1 cellular context compared by ENCODE assay signal in the genomic region with DNA sequence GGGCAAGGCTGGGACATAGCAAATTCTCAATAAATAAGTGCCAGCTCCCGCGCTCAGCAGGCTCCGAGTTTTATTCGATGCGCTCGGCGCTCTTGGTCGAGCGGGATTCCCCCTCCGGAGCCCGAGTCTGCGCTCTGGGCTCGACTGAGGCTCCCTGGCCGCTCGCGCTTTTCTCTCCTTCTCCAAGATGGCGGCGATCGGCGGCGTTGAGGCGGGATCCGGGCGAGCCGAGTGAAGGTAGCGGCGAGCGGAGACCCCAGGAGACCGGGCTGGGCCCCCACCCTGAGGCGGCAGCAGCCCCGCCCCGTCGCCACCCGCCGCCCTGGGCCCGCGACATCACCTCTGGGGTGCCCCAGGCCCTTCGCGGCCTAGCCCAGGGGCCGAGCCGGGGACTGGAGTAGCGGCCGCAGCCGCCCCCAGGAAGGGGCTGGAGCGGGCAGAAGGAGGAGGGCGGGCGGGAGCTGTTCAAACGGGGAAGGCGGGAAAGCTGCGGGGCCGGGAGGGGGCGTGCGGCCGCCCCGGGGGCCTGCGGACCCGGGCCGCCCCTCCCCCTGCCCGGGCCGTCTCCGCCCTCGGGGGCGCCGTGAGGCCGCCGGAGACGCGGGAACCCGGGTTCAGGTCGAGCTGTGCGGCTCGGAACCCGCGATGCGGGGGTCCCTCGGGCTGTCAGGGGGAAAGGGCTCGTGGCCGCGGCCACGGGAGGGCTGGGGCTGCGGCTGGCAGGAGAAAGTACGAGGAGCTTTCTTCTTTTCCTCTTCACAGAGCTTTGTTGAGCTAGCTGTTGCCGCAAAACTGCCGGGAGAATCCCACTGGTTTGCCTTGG.
TF ChIP-seq lines count a peak whose summit lies in the region.

A gene with protein sequence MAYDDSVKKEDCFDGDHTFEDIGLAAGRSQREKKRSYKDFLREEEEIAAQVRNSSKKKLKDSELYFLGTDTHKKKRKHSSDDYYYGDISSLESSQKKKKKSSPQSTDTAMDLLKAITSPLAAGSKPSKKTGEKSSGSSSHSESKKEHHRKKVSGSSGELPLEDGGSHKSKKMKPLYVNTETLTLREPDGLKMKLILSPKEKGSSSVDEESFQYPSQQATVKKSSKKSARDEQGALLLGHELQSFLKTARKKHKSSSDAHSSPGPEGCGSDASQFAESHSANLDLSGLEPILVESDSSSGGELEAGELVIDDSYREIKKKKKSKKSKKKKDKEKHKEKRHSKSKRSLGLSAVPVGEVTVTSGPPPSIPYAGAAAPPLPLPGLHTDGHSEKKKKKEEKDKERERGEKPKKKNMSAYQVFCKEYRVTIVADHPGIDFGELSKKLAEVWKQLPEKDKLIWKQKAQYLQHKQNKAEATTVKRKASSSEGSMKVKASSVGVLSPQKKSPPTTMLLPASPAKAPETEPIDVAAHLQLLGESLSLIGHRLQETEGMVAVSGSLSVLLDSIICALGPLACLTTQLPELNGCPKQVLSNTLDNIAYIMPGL (plus strand): TSS at position 173 of the 823 bp plus-strand sequence. CDS start 4,898 bp downstream, outside the sequence.

TF ChIP-seq in HepG2, 621 proteins besides CTCF, POLR2A, EP300 and RAD21 (continued from another document and continues in another):
- peak; percentile 48 for TF ChIP-seq HNRNPK (IDR thresholded peaks at IDR 0.05; ENCODE audit: low read depth, low read length, poor library complexity, severe bottlenecking)
- TF ChIP-seq, protein P1, sequence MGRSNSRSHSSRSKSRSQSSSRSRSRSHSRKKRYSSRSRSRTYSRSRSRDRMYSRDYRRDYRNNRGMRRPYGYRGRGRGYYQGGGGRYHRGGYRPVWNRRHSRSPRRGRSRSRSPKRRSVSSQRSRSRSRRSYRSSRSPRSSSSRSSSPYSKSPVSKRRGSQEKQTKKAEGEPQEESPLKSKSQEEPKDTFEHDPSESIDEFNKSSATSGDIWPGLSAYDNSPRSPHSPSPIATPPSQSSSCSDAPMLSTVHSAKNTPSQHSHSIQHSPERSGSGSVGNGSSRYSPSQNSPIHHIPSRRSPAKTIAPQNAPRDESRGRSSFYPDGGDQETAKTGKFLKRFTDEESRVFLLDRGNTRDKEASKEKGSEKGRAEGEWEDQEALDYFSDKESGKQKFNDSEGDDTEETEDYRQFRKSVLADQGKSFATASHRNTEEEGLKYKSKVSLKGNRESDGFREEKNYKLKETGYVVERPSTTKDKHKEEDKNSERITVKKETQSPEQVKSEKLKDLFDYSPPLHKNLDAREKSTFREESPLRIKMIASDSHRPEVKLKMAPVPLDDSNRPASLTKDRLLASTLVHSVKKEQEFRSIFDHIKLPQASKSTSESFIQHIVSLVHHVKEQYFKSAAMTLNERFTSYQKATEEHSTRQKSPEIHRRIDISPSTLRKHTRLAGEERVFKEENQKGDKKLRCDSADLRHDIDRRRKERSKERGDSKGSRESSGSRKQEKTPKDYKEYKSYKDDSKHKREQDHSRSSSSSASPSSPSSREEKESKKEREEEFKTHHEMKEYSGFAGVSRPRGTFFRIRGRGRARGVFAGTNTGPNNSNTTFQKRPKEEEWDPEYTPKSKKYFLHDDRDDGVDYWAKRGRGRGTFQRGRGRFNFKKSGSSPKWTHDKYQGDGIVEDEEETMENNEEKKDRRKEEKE (IDR thresholded peaks at IDR 0.05), result no peak
- peak; percentile 52; the same call in 1 of the 2 replicates for TF ChIP-seq ZKSCAN8 (CRISPR knock-in tag; IDR thresholded peaks at IDR 0.05; ENCODE audit: borderline replicate concordance)
- TF ChIP-seq HOXA3 (CRISPR knock-in tag; IDR thresholded peaks at IDR 0.05), result peak; percentile 64; the same call in 1 of the 2 replicates
- TF ChIP-seq, protein P2, sequence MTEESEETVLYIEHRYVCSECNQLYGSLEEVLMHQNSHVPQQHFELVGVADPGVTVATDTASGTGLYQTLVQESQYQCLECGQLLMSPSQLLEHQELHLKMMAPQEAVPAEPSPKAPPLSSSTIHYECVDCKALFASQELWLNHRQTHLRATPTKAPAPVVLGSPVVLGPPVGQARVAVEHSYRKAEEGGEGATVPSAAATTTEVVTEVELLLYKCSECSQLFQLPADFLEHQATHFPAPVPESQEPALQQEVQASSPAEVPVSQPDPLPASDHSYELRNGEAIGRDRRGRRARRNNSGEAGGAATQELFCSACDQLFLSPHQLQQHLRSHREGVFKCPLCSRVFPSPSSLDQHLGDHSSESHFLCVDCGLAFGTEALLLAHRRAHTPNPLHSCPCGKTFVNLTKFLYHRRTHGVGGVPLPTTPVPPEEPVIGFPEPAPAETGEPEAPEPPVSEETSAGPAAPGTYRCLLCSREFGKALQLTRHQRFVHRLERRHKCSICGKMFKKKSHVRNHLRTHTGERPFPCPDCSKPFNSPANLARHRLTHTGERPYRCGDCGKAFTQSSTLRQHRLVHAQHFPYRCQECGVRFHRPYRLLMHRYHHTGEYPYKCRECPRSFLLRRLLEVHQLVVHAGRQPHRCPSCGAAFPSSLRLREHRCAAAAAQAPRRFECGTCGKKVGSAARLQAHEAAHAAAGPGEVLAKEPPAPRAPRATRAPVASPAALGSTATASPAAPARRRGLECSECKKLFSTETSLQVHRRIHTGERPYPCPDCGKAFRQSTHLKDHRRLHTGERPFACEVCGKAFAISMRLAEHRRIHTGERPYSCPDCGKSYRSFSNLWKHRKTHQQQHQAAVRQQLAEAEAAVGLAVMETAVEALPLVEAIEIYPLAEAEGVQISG (CRISPR knock-in tag; IDR thresholded peaks at IDR 0.05), result peak; percentile 89
- TF ChIP-seq GTF3A (CRISPR knock-in tag; conservative IDR thresholded peaks at IDR 0.05), result no peak
- TF ChIP-seq ARNTL (CRISPR knock-in tag; IDR thresholded peaks at IDR 0.05), result peak; percentile 46; the same call in 1 of the 2 replicates
- peak; percentile 27; the same call in 1 of the 2 replicates for TF ChIP-seq HDAC2 (CRISPR knock-in tag; IDR thresholded peaks at IDR 0.05)
- no peak for TF ChIP-seq NFE2 (CRISPR knock-in tag; IDR thresholded peaks at IDR 0.05)
- peak; percentile 46; the same call in 1 of the 2 replicates for TF ChIP-seq CHD2 (IDR thresholded peaks at IDR 0.05; ENCODE audit: low read depth, low read length)
- no peak for TF ChIP-seq HMG20B (CRISPR knock-in tag; conservative IDR thresholded peaks at IDR 0.05)
- no peak for TF ChIP-seq ZNF879 (CRISPR knock-in tag; IDR thresholded peaks at IDR 0.05)
- no peak for TF ChIP-seq SOX6 (IDR thresholded peaks at IDR 0.05)
- TF ChIP-seq SOX6 (CRISPR knock-in tag; IDR thresholded peaks at IDR 0.05), result no peak
- 0 out of 2 replicates have a peak, but pooled peaks have one; percentile 15 for TF ChIP-seq RFX3 (CRISPR knock-in tag; IDR thresholded peaks at IDR 0.05)
- TF ChIP-seq DNMT3B (CRISPR knock-in tag; conservative IDR thresholded peaks at IDR 0.05), result no peak
- TF ChIP-seq ZNF768 (CRISPR knock-in tag; IDR thresholded peaks at IDR 0.05), result peak; percentile 90
- no peak for TF ChIP-seq SNAPC2 (CRISPR knock-in tag; IDR thresholded peaks at IDR 0.05)
- TF ChIP-seq FOXA3 (CRISPR knock-in tag; IDR thresholded peaks at IDR 0.05), result peak; percentile 18; the same call in 1 of the 2 replicates
- TF ChIP-seq KLF12 (CRISPR knock-in tag; IDR thresholded peaks at IDR 0.05; ENCODE audit: borderline replicate concordance), result peak; percentile 82; the same call in 1 of the 2 replicates
- peak; percentile 93 for TF ChIP-seq IRX3 (CRISPR knock-in tag; IDR thresholded peaks at IDR 0.05; ENCODE audit: borderline replicate concordance, low read depth)
- TF ChIP-seq, protein P3, sequence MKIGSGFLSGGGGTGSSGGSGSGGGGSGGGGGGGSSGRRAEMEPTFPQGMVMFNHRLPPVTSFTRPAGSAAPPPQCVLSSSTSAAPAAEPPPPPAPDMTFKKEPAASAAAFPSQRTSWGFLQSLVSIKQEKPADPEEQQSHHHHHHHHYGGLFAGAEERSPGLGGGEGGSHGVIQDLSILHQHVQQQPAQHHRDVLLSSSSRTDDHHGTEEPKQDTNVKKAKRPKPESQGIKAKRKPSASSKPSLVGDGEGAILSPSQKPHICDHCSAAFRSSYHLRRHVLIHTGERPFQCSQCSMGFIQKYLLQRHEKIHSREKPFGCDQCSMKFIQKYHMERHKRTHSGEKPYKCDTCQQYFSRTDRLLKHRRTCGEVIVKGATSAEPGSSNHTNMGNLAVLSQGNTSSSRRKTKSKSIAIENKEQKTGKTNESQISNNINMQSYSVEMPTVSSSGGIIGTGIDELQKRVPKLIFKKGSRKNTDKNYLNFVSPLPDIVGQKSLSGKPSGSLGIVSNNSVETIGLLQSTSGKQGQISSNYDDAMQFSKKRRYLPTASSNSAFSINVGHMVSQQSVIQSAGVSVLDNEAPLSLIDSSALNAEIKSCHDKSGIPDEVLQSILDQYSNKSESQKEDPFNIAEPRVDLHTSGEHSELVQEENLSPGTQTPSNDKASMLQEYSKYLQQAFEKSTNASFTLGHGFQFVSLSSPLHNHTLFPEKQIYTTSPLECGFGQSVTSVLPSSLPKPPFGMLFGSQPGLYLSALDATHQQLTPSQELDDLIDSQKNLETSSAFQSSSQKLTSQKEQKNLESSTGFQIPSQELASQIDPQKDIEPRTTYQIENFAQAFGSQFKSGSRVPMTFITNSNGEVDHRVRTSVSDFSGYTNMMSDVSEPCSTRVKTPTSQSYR (CRISPR knock-in tag; IDR thresholded peaks at IDR 0.05; ENCODE audit: borderline replicate concordance), result peak; percentile 50; the same call in 1 of the 2 replicates
- TF ChIP-seq, protein P4, sequence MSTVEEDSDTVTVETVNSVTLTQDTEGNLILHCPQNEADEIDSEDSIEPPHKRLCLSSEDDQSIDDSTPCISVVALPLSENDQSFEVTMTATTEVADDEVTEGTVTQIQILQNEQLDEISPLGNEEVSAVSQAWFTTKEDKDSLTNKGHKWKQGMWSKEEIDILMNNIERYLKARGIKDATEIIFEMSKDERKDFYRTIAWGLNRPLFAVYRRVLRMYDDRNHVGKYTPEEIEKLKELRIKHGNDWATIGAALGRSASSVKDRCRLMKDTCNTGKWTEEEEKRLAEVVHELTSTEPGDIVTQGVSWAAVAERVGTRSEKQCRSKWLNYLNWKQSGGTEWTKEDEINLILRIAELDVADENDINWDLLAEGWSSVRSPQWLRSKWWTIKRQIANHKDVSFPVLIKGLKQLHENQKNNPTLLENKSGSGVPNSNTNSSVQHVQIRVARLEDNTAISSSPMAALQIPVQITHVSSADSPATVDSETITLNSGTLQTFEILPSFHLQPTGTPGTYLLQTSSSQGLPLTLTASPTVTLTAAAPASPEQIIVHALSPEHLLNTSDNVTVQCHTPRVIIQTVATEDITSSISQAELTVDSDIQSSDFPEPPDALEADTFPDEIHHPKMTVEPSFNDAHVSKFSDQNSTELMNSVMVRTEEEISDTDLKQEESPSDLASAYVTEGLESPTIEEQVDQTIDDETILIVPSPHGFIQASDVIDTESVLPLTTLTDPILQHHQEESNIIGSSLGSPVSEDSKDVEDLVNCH (CRISPR knock-in tag; IDR thresholded peaks at IDR 0.05), result no peak
- TF ChIP-seq THAP11 (CRISPR knock-in tag; IDR thresholded peaks at IDR 0.05), result peak; percentile 86
- TF ChIP-seq ZNF501 (CRISPR knock-in tag; IDR thresholded peaks at IDR 0.05), result peak; percentile 71
- peak; percentile 38; the same call in 1 of the 2 replicates for TF ChIP-seq ESRRA (CRISPR knock-in tag; IDR thresholded peaks at IDR 0.05; ENCODE audit: low read depth)
- TF ChIP-seq SIN3A (IDR thresholded peaks at IDR 0.05; ENCODE audit: borderline replicate concordance, low read depth, low read length), result 0 out of 2 replicates have a peak, but pooled peaks have one; percentile 42
- TF ChIP-seq HDAC6 (IDR thresholded peaks at IDR 0.05; ENCODE audit: low read depth, low read length), result no peak
- TF ChIP-seq, protein P5, sequence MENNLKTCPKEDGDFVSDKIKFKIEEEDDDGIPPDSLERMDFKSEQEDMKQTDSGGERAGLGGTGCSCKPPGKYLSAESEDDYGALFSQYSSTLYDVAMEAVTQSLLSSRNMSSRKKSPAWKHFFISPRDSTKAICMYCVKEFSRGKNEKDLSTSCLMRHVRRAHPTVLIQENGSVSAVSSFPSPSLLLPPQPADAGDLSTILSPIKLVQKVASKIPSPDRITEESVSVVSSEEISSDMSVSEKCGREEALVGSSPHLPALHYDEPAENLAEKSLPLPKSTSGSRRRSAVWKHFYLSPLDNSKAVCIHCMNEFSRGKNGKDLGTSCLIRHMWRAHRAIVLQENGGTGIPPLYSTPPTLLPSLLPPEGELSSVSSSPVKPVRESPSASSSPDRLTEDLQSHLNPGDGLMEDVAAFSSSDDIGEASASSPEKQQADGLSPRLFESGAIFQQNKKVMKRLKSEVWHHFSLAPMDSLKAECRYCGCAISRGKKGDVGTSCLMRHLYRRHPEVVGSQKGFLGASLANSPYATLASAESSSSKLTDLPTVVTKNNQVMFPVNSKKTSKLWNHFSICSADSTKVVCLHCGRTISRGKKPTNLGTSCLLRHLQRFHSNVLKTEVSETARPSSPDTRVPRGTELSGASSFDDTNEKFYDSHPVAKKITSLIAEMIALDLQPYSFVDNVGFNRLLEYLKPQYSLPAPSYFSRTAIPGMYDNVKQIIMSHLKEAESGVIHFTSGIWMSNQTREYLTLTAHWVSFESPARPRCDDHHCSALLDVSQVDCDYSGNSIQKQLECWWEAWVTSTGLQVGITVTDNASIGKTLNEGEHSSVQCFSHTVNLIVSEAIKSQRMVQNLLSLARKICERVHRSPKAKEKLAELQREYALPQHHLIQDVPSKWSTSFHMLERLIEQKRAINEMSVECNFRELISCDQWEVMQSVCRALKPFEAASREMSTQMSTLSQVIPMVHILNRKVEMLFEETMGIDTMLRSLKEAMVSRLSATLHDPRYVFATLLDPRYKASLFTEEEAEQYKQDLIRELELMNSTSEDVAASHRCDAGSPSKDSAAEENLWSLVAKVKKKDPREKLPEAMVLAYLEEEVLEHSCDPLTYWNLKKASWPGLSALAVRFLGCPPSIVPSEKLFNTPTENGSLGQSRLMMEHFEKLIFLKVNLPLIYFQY (CRISPR knock-in tag; IDR thresholded peaks at IDR 0.05; ENCODE audit: borderline replicate concordance), result 0 out of 2 replicates have a peak, but pooled peaks have one; percentile 10
- TF ChIP-seq ONECUT2 (CRISPR knock-in tag; IDR thresholded peaks at IDR 0.05), result no peak
- TF ChIP-seq, protein P6, sequence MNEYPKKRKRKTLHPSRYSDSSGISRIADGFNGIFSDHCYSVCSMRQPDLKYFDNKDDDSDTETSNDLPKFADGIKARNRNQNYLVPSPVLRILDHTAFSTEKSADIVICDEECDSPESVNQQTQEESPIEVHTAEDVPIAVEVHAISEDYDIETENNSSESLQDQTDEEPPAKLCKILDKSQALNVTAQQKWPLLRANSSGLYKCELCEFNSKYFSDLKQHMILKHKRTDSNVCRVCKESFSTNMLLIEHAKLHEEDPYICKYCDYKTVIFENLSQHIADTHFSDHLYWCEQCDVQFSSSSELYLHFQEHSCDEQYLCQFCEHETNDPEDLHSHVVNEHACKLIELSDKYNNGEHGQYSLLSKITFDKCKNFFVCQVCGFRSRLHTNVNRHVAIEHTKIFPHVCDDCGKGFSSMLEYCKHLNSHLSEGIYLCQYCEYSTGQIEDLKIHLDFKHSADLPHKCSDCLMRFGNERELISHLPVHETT (CRISPR knock-in tag; conservative IDR thresholded peaks at IDR 0.05), result peak; percentile 79; the same call in 1 of the 2 replicates
- peak; percentile 74 for TF ChIP-seq SPEN (CRISPR knock-in tag; IDR thresholded peaks at IDR 0.05; ENCODE audit: low read depth)
- peak; percentile 83 for TF ChIP-seq KLF6 (CRISPR knock-in tag; IDR thresholded peaks at IDR 0.05)
- TF ChIP-seq SMAD1 (CRISPR knock-in tag; IDR thresholded peaks at IDR 0.05; ENCODE audit: borderline replicate concordance, low read depth), result no peak
- TF ChIP-seq ZNF224 (CRISPR knock-in tag; IDR thresholded peaks at IDR 0.05), result peak; percentile 47; the same call in 1 of the 2 replicates
